1 cellular context compared by ENCODE assay signal in genomic region chr12:64221656-64222010, GRCh38.
TF ChIP-seq lines count a peak whose summit lies in the region.

No MANE protein-coding gene starts in this region.

TF ChIP-seq in WTC11, 78 proteins besides CTCF, POLR2A, EP300 and RAD21 (continued from another document):
- TF ChIP-seq PRDM15 (CRISPR knock-in tag; IDR thresholded peaks at IDR 0.05), result no peak
- TF ChIP-seq GABPB1 (CRISPR knock-in tag; IDR thresholded peaks at IDR 0.05), result no peak
- no peak for TF ChIP-seq NR2C2 (CRISPR knock-in tag; IDR thresholded peaks at IDR 0.05)
- no peak for TF ChIP-seq SMAD4 (CRISPR knock-in tag; IDR thresholded peaks at IDR 0.05)
- no peak for TF ChIP-seq PRRX2 (CRISPR knock-in tag; IDR thresholded peaks at IDR 0.05)
- no peak for TF ChIP-seq IRF1 (CRISPR knock-in tag; IDR thresholded peaks at IDR 0.05)
TF ChIP-seq in WTC11: peak in this region for 0.
